In genomic region chr5:18003784-18004183, GRCh38 we compare ENCODE assay signal across 7 cellular contexts.
"Had no signal": no experiment of that assay in that cellular context is flagged by ENCODE, and none has a peak within 500 bp of the region (broad histone marks: within the 10 kb centered on the region; RNA-seq: fewer than 3 reads in every experiment).

No MANE protein-coding gene starts in this region.

- ATAC-seq: GM23338, HepG2 had no signal

- H3K4me1 Mint-ChIP-seq: GM23338, H9 had no signal

- H3K27ac Mint-ChIP-seq: GM23338, H9, IgD-negative memory B cell had no signal

- H3K4me2 ChIP-seq: GM23338 had no signal

- H3K4me3 Mint-ChIP-seq: GM23338, H9, IgD-negative memory B cell had no signal

- H2AFZ ChIP-seq: GM23338 had no signal

- DNase-seq: H9, HCEC 1CT had no signal

- H3K4me3 ChIP-seq: GM23338 had no signal

- H3K27me3 Mint-ChIP-seq: IgD-negative memory B cell had no signal

- FAIRE-seq: H1, H54, HepG2 had no signal
